Comparison of ENCODE assay signal across 8 cellular contexts in the genomic region with DNA sequence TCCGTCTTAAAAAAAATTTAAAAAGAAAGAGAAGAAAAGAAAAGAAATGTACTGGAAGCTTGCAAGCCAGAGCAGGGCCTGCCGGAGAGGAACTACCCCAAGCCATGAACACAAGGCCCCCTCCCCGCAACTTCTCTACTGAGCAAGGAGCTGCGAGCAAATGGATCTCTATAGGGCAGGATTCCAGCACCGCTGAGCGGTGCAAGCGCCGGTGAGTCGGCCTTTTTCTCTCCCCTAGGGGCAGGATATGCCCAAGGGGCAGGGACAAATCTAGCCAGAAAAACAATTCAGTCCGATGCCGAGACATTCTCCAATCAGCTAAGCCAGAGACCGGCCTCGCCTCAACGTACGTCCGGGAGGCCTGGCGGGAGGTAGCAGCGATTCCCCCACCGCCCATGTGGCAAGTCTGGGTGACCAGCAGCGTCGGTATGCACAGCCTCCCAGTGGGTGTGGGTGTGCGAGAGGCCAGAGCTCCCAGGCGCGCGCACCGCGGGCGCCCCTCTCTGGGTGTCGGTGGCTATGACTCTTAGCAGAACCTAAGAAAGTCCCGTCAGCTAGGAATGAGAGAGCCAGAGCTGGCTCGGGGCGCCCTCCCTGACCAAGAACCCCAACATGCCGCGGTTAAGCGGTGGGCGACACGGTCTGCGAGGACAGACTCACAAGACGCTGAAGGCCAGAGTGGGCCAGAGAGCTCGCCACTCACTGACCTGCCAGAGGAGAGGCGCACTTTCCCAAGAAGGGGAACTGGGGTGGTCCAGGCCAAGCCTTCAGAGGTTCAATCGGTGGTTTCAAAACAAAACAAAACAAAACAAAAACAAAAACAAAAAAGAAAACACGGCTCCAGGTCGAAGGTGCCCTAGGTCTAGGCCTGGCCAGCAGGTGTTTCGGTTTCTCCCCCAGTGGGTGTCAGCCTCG. TPM values are rescaled to one million over a fixed set of nuclear protein-coding genes. Genes with fewer than 3 reads are reported as not detected.
A peak's percentile ranks its signal among the peaks of the same experiment; 100 is the strongest.
DNase-seq lines count a peak whose midpoint lies in the region; ATAC-seq and TF ChIP-seq lines count a peak whose summit lies in the region.

No MANE protein-coding gene starts in this region.

- no peaks in the 10 kb centered on the region for H3K36me3 ChIP-seq in naive thymus-derived CD4-positive, alpha-beta T cell (ENCODE audit: control insufficient read depth in 2 of 3, insufficient read depth in 3 of 3, low read length in 3 of 3)
- no peaks in the 10 kb centered on the region for H3K36me3 ChIP-seq in uterus

- H3K36me3 Mint-ChIP-seq in WTC11: 0 out of 2 replicates have a peak, but pooled peaks cover 5% of the 10 kb centered on the region
- H3K36me3 Mint-ChIP-seq in naive thymus-derived CD4-positive, alpha-beta T cell: peaks cover 0 to 6% (median 3%) of the 10 kb centered on the region in 5 donors

- H3K27ac ChIP-seq in C4-2B (no peak overlapping the region), uterus (no peak overlapping the region)
- no peak overlapping the region for H3K27ac ChIP-seq in naive thymus-derived CD4-positive, alpha-beta T cell (ENCODE audit: low read depth, low read length)

- no peaks in the 10 kb centered on the region for H3K9me3 Mint-ChIP-seq in WTC11
- H3K9me3 Mint-ChIP-seq in naive thymus-derived CD4-positive, alpha-beta T cell: peaks cover 0 to 5% (median 0%) of the 10 kb centered on the region in 11 donors

- no peaks in the 10 kb centered on the region for H3K27me3 ChIP-seq in naive thymus-derived CD4-positive, alpha-beta T cell (ENCODE audit: control insufficient read depth in 2 of 2, insufficient read depth in 2 of 2, low read length in 2 of 2)
- H3K27me3 ChIP-seq in uterus: peaks cover 0 to 22% of the 10 kb centered on the region in 2 donors

- in situ Hi-C loops in KBM-7 (cut with MboI; ENCODE audit: low pct_unique_long_range_greater_than_20kb, low sequenced_read_pairs): no loop called here

- H3K27me3 Mint-ChIP-seq in WTC11 (ENCODE audit: low read depth): no peaks in the 10 kb centered on the region; the same call in 1 of the 2 replicates
- H3K27me3 Mint-ChIP-seq in naive thymus-derived CD4-positive, alpha-beta T cell: peaks cover 57 to 77% (median 69%) of the 10 kb centered on the region in 5 donors

- CTCF ChIA-PET in WTC11 (lab: Charles Lee): interaction anchor here (0.6 to 3.5 kb wide), 42 partner anchors 9 to 619 kb away, joined by 3 to 63 read pairs (median 4); a partner anchor contains a TSS
- CTCF ChIA-PET in naive thymus-derived CD4-positive, alpha-beta T cell (lab: Charles Lee): no interaction called here

- TF ChIP-seq CTCF in C4-2B (conservative IDR thresholded peaks at IDR 0.05): peak; percentile 73
- TF ChIP-seq CTCF in WTC11 (IDR thresholded peaks at IDR 0.05): peak; percentile 42
- peak; percentile 39 for TF ChIP-seq CTCF in fibroblast of pulmonary artery (IDR thresholded peaks at IDR 0.05; ENCODE audit: low read length, missing control alignments)
- peak in 3 of 4 experiments; percentile 17 to 31 (median 26) for TF ChIP-seq CTCF in uterus (IDR thresholded peaks at IDR 0.05)

- H3K4me3 Mint-ChIP-seq in WTC11: peak overlapping the region; percentile 93
- peak overlapping the region in 9 of 10 donors; percentile 10 to 76 (median 53) for H3K4me3 Mint-ChIP-seq in naive thymus-derived CD4-positive, alpha-beta T cell

- H3K27ac Mint-ChIP-seq in WTC11: peak overlapping the region; percentile 85
- no peak overlapping the region for H3K27ac Mint-ChIP-seq in naive thymus-derived CD4-positive, alpha-beta T cell

- ATAC-seq in GM18909 (IDR thresholded peaks at IDR 0.05; ENCODE audit: poor library complexity, unreplicated experiment) (peak; percentile 65), WTC11 (peak; percentile 56)
- ATAC-seq in naive thymus-derived CD4-positive, alpha-beta T cell: no peak

- H3K9me3 ChIP-seq in naive thymus-derived CD4-positive, alpha-beta T cell (ENCODE audit: control insufficient read depth in 2 of 3, low read length in 3 of 3): no peaks in the 10 kb centered on the region
- H3K9me3 ChIP-seq in uterus: no peaks in the 10 kb centered on the region

- DNase-seq in KBM-7 (peak; percentile 18), WTC11 (ENCODE audit: low spot score) (peak; percentile 84), fibroblast of pulmonary artery (ENCODE audit: low read depth) (peak; percentile 53), uterus (peak in 1 of 2 donors; percentile 25), GDM1 (lab: John Stamatoyannopoulos, UW) (no peak)
- peak in 1 of 9 donors; percentile 33 for DNase-seq in naive thymus-derived CD4-positive, alpha-beta T cell

- H3K4me1 ChIP-seq in naive thymus-derived CD4-positive, alpha-beta T cell (ENCODE audit: control insufficient read depth in 2 of 2, insufficient read depth in 2 of 2, low read length in 2 of 2): no peaks in the 10 kb centered on the region
- H3K4me1 ChIP-seq in uterus: peaks cover 0 to 23% of the 10 kb centered on the region in 2 donors

- peaks cover 38% of the 10 kb centered on the region for H3K4me1 Mint-ChIP-seq in WTC11
- peaks cover 0 to 18% (median 14%) of the 10 kb centered on the region in 7 donors for H3K4me1 Mint-ChIP-seq in naive thymus-derived CD4-positive, alpha-beta T cell

- intact Hi-C loops in naive thymus-derived CD4-positive, alpha-beta T cell (cut with micrococcal nuclease): no loop called here
- intact Hi-C loops in uterus (cut with DNase I; ENCODE audit: low total_unique reads): no loop called here

- no peak for TF ChIP-seq POLR2A in uterus (IDR thresholded peaks at IDR 0.05)

- H3K4me3 ChIP-seq in fibroblast of pulmonary artery (replicated peaks; ENCODE audit: low read depth, low read length): peak overlapping the region; percentile 12
- no peak overlapping the region for H3K4me3 ChIP-seq in naive thymus-derived CD4-positive, alpha-beta T cell (ENCODE audit: low read length)
- peak overlapping the region; percentile 4 to 22 for H3K4me3 ChIP-seq in uterus

- POLR2A ChIA-PET in WTC11 (lab: Charles Lee): interaction anchor here (1.0 to 5.0 kb wide), 5 partner anchors 13 to 49 kb away, joined by 3 to 29 read pairs (median 3); a partner anchor contains a TSS
- POLR2A ChIA-PET in naive thymus-derived CD4-positive, alpha-beta T cell (lab: Charles Lee): interaction anchor here (0.6 kb wide), 1 partner anchor 54 kb away, joined by 3 read pairs; no protein-coding TSS in a partner anchor

TF ChIP-seq in WTC11, 78 proteins besides CTCF, POLR2A, EP300 and RAD21:
- TF ChIP-seq GABPB1 (CRISPR knock-in tag; IDR thresholded peaks at IDR 0.05) (no peak), ETV6 (CRISPR knock-in tag; IDR thresholded peaks at IDR 0.05) (peak; percentile 72), ZNF423 (CRISPR knock-in tag; IDR thresholded peaks at IDR 0.05) (peak; percentile 94), RORB (CRISPR knock-in tag; IDR thresholded peaks at IDR 0.05) (no peak), OVOL2 (CRISPR knock-in tag; IDR thresholded peaks at IDR 0.05; ENCODE audit: borderline replicate concordance) (no peak), SMAD3 (CRISPR knock-in tag; IDR thresholded peaks at IDR 0.05; ENCODE audit: borderline replicate concordance) (0 out of 2 replicates have a peak, but pooled peaks have one; percentile 34), ATF1 (CRISPR knock-in tag; IDR thresholded peaks at IDR 0.05) (no peak), NR1H2 (CRISPR knock-in tag; IDR thresholded peaks at IDR 0.05) (no peak), TEAD1 (CRISPR knock-in tag; IDR thresholded peaks at IDR 0.05) (peak; percentile 81; the same call in 1 of the 2 replicates), ESRRA (CRISPR knock-in tag; IDR thresholded peaks at IDR 0.05; ENCODE audit: borderline replicate concordance) (no peak), MYBL2 (CRISPR knock-in tag; IDR thresholded peaks at IDR 0.05) (0 out of 2 replicates have a peak, but pooled peaks have one; percentile 35)
- TF ChIP-seq, protein P1, sequence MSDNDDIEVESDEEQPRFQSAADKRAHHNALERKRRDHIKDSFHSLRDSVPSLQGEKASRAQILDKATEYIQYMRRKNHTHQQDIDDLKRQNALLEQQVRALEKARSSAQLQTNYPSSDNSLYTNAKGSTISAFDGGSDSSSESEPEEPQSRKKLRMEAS (CRISPR knock-in tag; IDR thresholded peaks at IDR 0.05): peak; percentile 75

RNA-seq across cellular contexts. Expression of a gene that starts 1.9 kb away (rescaled TPM):
- 13.2 to 14.0 TPM (median 13.9 TPM) in 3 replicates for total RNA-seq in WTC11 (2021)
- total RNA-seq in naive thymus-derived CD4-positive, alpha-beta T cell: not detected
- under 1 TPM in 1 of 2 donors, not detected in 1; 0.02 TPM for polyA plus RNA-seq in naive thymus-derived CD4-positive, alpha-beta T cell
- 1 to 10 TPM in 1 of 4 donors, not detected in 3; 8.6 TPM for total RNA-seq in uterus

RNA-seq across cellular contexts. Expression of a gene that starts 13.6 kb away (rescaled TPM):
- 5.5 to 6.0 TPM (median 5.5 TPM) in 3 replicates for total RNA-seq in WTC11 (2021)
- not detected for total RNA-seq in naive thymus-derived CD4-positive, alpha-beta T cell
- polyA plus RNA-seq in naive thymus-derived CD4-positive, alpha-beta T cell: not detected
- not detected for total RNA-seq in uterus
